ENCODE assay signal across 6 cellular contexts in genomic region chr1:983736-984475, GRCh38. TPM values are rescaled to one million over a fixed set of nuclear protein-coding genes. Genes with fewer than 3 reads are reported as not detected.
A peak's percentile ranks its signal among the peaks of the same experiment; 100 is the strongest.
DNase-seq lines count a peak whose midpoint lies in the region; ATAC-seq and TF ChIP-seq lines count a peak whose summit lies in the region.

No MANE protein-coding gene starts in this region.

- H3K4me1 ChIP-seq in neutrophil (ENCODE audit: control insufficient read depth in 1 of 2, insufficient read depth in 1 of 2, low read depth in 1 of 2, low read length in 1 of 2), result no peaks in the 10 kb centered on the region

- H3K4me3 ChIP-seq in neutrophil (ENCODE audit: low read depth in 1 of 2, low read length in 1 of 2), result no peak overlapping the region

- DNase-seq in CD14-positive monocyte (ENCODE audit: low spot score) (peak; percentile 45), OCI-M1 (lab: John Stamatoyannopoulos, UW) (peak; percentile 64), NOMO-1 (lab: John Stamatoyannopoulos, UW; ENCODE audit: unreplicated experiment in 2 of 2) (no peak)

- no peak for ATAC-seq in GM21526 (IDR thresholded peaks at IDR 0.05; ENCODE audit: low FRiP score, unreplicated experiment)

- H3K4me1 Mint-ChIP-seq in CD14-positive monocyte, result no peaks in the 10 kb centered on the region
- no peaks in the 10 kb centered on the region for H3K4me1 Mint-ChIP-seq in brain

- H3K9me3 Mint-ChIP-seq in CD14-positive monocyte (peaks cover 0 to 6% (median 4%) of the 10 kb centered on the region in 7 donors), brain (peaks cover 0 to 12% (median 8%) of the 10 kb centered on the region in 5 experiments)

- H3K27ac Mint-ChIP-seq in CD14-positive monocyte (peak overlapping the region in 1 of 7 donors; percentile 24), brain (peak overlapping the region in 1 of 5 experiments; percentile 84)

- H3K36me3 Mint-ChIP-seq in CD14-positive monocyte (no peaks in the 10 kb centered on the region), brain (no peaks in the 10 kb centered on the region)

- H3K27me3 ChIP-seq in neutrophil, result peaks cover 92% of the 10 kb centered on the region

- TF ChIP-seq CTCF in CD14-positive monocyte (IDR thresholded peaks at IDR 0.05) (peak; percentile 97), brain (conservative IDR thresholded peaks at IDR 0.05) (peak; percentile 95 to 98), neutrophil (IDR thresholded peaks at IDR 0.05) (peak; percentile 78)

- intact Hi-C loops in CD14-positive monocyte (cut with micrococcal nuclease), result loop anchor here (5.0 to 10.0 kb wide), 2 partner anchors 78 to 81 kb away; no protein-coding TSS in a partner anchor

- H3K36me3 ChIP-seq in neutrophil, result no peaks in the 10 kb centered on the region

- H3K27me3 Mint-ChIP-seq in CD14-positive monocyte (ENCODE audit: low read depth in 3 of 3) (peaks cover 37 to 59% (median 43%) of the 10 kb centered on the region in 3 donors), brain (peaks cover 13% of the 10 kb centered on the region)

- H3K27ac ChIP-seq in neutrophil, result no peak overlapping the region

- H3K4me3 Mint-ChIP-seq in CD14-positive monocyte, result no peak overlapping the region
- peak overlapping the region in 1 of 5 experiments; percentile 41 for H3K4me3 Mint-ChIP-seq in brain

- no peaks in the 10 kb centered on the region for H3K9me3 ChIP-seq in neutrophil

RNA-seq across cellular contexts. Expression of gene PERM1, which starts 2.0 kb away (rescaled TPM):
- not detected for polyA plus RNA-seq in CD14-positive monocyte
- not detected for polyA plus RNA-seq in brain (ENCODE audit: insufficient read depth, low read depth, low replicate concordance)

RNA-seq across cellular contexts. Expression of gene HES4, which starts 16.0 kb away (rescaled TPM):
- polyA plus RNA-seq in CD14-positive monocyte (1 to 10 TPM; 1.4 to 2.0 TPM), brain (ENCODE audit: insufficient read depth, low read depth, low replicate concordance) (4.9 TPM)

RNA-seq across cellular contexts. Expression of gene PLEKHN1, which starts 17.6 kb away (rescaled TPM):
- polyA plus RNA-seq in CD14-positive monocyte (under 1 TPM; 0.21 to 0.62 TPM), brain (ENCODE audit: insufficient read depth, low read depth, low replicate concordance) (not detected)

RNA-seq across cellular contexts. Expression of gene KLHL17, which starts 23.5 kb away (rescaled TPM):
- polyA plus RNA-seq in CD14-positive monocyte, result under 1 TPM; 0.31 to 0.71 TPM
- polyA plus RNA-seq in brain (ENCODE audit: insufficient read depth, low read depth, low replicate concordance), result 5.6 TPM

RNA-seq across cellular contexts. Expression of gene NOC2L, which starts 24.9 kb away (rescaled TPM):
- polyA plus RNA-seq in CD14-positive monocyte (10 to 100 TPM; 34.5 to 35.8 TPM), brain (ENCODE audit: insufficient read depth, low read depth, low replicate concordance) (85.8 TPM)

Comparison
In these comparisons a context has a peak if more than half of its experiments do, and no peak if none do; other contexts are left out.
1. DNase-seq: peak in CD14-positive monocyte (single experiment) and OCI-M1 (single experiment); none in NOMO-1 (0 of 2).
2. Peak in every context shown above with its lines, with median percentiles within 50 percentile points of each other: CTCF ChIP-seq.